ENCODE assay signal across 12 cellular contexts in the genomic region with DNA sequence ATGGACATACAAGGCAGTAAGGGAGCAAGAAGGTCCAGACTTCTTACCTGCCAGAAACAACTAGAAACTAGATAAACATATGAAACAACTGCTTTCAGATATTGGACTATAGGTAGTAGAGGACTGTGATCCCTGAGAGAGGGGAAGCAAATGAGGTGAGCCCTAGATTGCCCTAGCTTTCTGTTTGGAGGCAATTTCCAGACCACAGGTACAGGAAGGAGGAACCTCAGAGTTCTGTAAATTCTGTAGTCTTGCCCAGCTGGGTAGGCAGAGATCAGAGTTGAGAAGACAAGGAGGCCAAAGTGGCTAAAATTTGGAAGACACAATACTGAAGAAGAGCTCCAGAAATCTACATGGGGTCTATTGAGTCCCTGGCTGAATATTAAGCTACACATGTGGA. TPM values are rescaled to one million over a fixed set of nuclear protein-coding genes. Genes with fewer than 3 reads are reported as not detected.
DNase-seq lines count a peak whose midpoint lies in the region; ATAC-seq and TF ChIP-seq lines count a peak whose summit lies in the region.
"Had no signal": no experiment of that assay in that cellular context is flagged by ENCODE, and none has a peak within 500 bp of the region (broad histone marks: within the 10 kb centered on the region; RNA-seq: fewer than 3 reads in every experiment).

No MANE protein-coding gene starts in this region.

- no peak overlapping the region for H3K27ac ChIP-seq in esophagus squamous epithelium
- no peak overlapping the region for H3K27ac ChIP-seq in effector memory CD4-positive, alpha-beta T cell (ENCODE audit: insufficient read depth, low read length, poor library complexity, severe bottlenecking)
- H3K27ac ChIP-seq: foreskin keratinocyte had no signal

- H3K9me3 Mint-ChIP-seq in activated T-cell treated with anti-CD3 and anti-CD28 coated beads, Interleukin-2, amount 50 U/mL, for 24 hours = peaks cover 4% of the 10 kb centered on the region

- peaks cover 78% of the 10 kb centered on the region for H3K36me3 Mint-ChIP-seq in activated T-cell treated with anti-CD3 and anti-CD28 coated beads, Interleukin-2, amount 50 U/mL, for 24 hours (ENCODE audit: low read depth)

- H3K4me3 ChIP-seq in mucosa of descending colon (no peak overlapping the region), esophagus squamous epithelium (no peak overlapping the region)
- H3K4me3 ChIP-seq in effector memory CD4-positive, alpha-beta T cell (ENCODE audit: insufficient read depth, low read depth, low read length, poor library complexity, severe bottlenecking) = no peak overlapping the region

- H3K4me3 Mint-ChIP-seq in activated T-cell treated with anti-CD3 and anti-CD28 coated beads, Interleukin-2, amount 50 U/mL, for 24 hours = peak overlapping the region; percentile 47

- H3K36me3 ChIP-seq in mucosa of descending colon (ENCODE audit: low read depth) (no peaks in the 10 kb centered on the region), esophagus squamous epithelium (no peaks in the 10 kb centered on the region)
- no peaks in the 10 kb centered on the region for H3K36me3 ChIP-seq in effector memory CD4-positive, alpha-beta T cell (ENCODE audit: control insufficient read depth, insufficient read depth, low read length)

- no peaks in the 10 kb centered on the region for H3K4me1 ChIP-seq in mucosa of descending colon (ENCODE audit: low read depth)
- H3K4me1 ChIP-seq in esophagus squamous epithelium = peaks cover 0 to 15% (median 0%) of the 10 kb centered on the region in 3 donors
- H3K4me1 ChIP-seq in effector memory CD4-positive, alpha-beta T cell (ENCODE audit: control insufficient read depth, insufficient read depth, low read length, poor library complexity, severe bottlenecking) = peaks cover 9% of the 10 kb centered on the region

- peak overlapping the region; percentile 88 for H3K27ac Mint-ChIP-seq in activated T-cell treated with anti-CD3 and anti-CD28 coated beads, Interleukin-2, amount 50 U/mL, for 24 hours

- peaks cover 97% of the 10 kb centered on the region for H3K4me1 Mint-ChIP-seq in activated T-cell treated with anti-CD3 and anti-CD28 coated beads, Interleukin-2, amount 50 U/mL, for 24 hours (ENCODE audit: low read depth)

- no peak for TF ChIP-seq POLR2A in esophagus squamous epithelium (IDR thresholded peaks at IDR 0.05)

- DNase-seq in activated T-cell treated with anti-CD3 and anti-CD28 coated beads, Interleukin-2, amount 50 U/mL, for 24 hours = no peak
- no peak for DNase-seq in activated T-cell treated with anti-CD3 and anti-CD28 coated beads, Interleukin-2, amount 50 U/mL, for 48 hours
- DNase-seq in NOMO-1 treated with dmso at 0.1 percent for 144 hours (lab: John Stamatoyannopoulos, UW; ENCODE audit: unreplicated experiment) (peak; percentile 35), mucosa of descending colon (no peak), esophagus squamous epithelium (lab: John Stamatoyannopoulos, UW) (no peak)
- DNase-seq in effector memory CD4-positive, alpha-beta T cell = no peak
- DNase-seq in stimulated activated naive CD4-positive, alpha-beta T cell treated with Interleukin-2 at 50 U/mL for 16 hours (lab: John Stamatoyannopoulos, UW) = no peak
- DNase-seq: EL, foreskin keratinocyte, left cardiac atrium, NCI-H1694 treated with DMSO at 0.1 percent for 48 hours had no signal

- intact Hi-C loops in mucosa of descending colon (cut with DNase I, micrococcal nuclease) (no loop called here), esophagus squamous epithelium (cut with DNase I) (no loop called here)

- H3K9me3 ChIP-seq in mucosa of descending colon = peaks cover 7% of the 10 kb centered on the region
- no peaks in the 10 kb centered on the region for H3K9me3 ChIP-seq in esophagus squamous epithelium
- no peaks in the 10 kb centered on the region for H3K9me3 ChIP-seq in effector memory CD4-positive, alpha-beta T cell (ENCODE audit: control insufficient read depth, low read length)

- no peaks in the 10 kb centered on the region for H3K27me3 Mint-ChIP-seq in activated T-cell treated with anti-CD3 and anti-CD28 coated beads, Interleukin-2, amount 50 U/mL, for 24 hours

- peak; percentile 33 for ATAC-seq in HG02588 (IDR thresholded peaks at IDR 0.05; ENCODE audit: unreplicated experiment)
- peak; percentile 64 for ATAC-seq in mucosa of descending colon
- ATAC-seq: foreskin keratinocyte, left cardiac atrium had no signal

- no peak for TF ChIP-seq CTCF in mucosa of descending colon (IDR thresholded peaks at IDR 0.05)
- TF ChIP-seq CTCF in esophagus squamous epithelium (IDR thresholded peaks at IDR 0.05) = no peak

- H3K27me3 ChIP-seq in esophagus squamous epithelium = no peaks in the 10 kb centered on the region
- H3K27me3 ChIP-seq in effector memory CD4-positive, alpha-beta T cell (replicated peaks; ENCODE audit: control insufficient read depth, insufficient read depth, low read length, poor library complexity, severe bottlenecking) = no peaks in the 10 kb centered on the region
- H3K27me3 ChIP-seq: foreskin keratinocyte had no signal

RNA-seq across cellular contexts. Expression of gene CDK6, which starts 21.0 kb away (rescaled TPM):
- total RNA-seq in mucosa of descending colon (10 to 100 TPM; 23.4 to 52.4 (median 33.1) TPM), esophagus squamous epithelium (10 to 100 TPM; 15.6 to 59.2 (median 32.4) TPM)
